23 cellular contexts compared by ENCODE assay signal in the genomic region with DNA sequence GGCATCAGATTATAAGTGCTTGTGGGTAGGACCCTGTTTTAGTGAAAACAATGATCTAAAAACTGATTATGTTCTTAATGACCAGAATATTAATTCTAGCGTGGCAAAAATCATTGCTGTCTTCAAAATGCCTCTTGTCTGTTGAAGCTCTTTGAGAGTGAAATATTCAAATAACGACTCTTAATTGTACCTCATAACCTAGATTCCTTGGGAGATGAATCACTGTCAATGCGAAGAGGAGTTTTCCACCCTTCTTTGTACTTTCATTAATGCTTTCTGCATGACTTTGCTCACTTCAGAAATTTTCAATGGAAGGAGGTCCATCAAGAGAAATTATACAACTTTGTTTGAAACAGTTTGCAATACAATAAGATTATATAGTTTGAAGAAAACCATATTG.
"Had no signal": no experiment of that assay in that cellular context is flagged by ENCODE, and none has a peak within 500 bp of the region (broad histone marks: within the 10 kb centered on the region; RNA-seq: fewer than 3 reads in every experiment).

No MANE protein-coding gene starts in this region.

- ATAC-seq: activated CD4-positive, CD25-positive, alpha-beta regulatory T cell treated with anti-CD3 and anti-CD28 coated beads, Interleukin-2, amount 50 U/mL, for 24 hours; activated CD8-positive, alpha-beta memory T cell treated with anti-CD3 and anti-CD28 coated beads, Interleukin-2, amount 10 ng/mL, durations not matched to agents 7 days and 5 days; activated CD8-positive, alpha-beta T cell treated with anti-CD3 and anti-CD28 coated beads for 36 hours; activated naive CD8-positive, alpha-beta T cell treated with anti-CD3 and anti-CD28 coated beads, Interleukin-2, amount 50 U/mL, for 24 hours; heart left ventricle; left lobe of liver; lower lobe of right lung had no signal

- H3K27ac ChIP-seq: brain microvascular endothelial cell, heart left ventricle, lower lobe of right lung, sigmoid colon, testis, vagina had no signal

- DNase-seq: activated CD4-positive, alpha-beta T cell treated with anti-CD3 and anti-CD28 coated beads, Interleukin-2, amount 10 ng/mL, durations not matched to agents 24 days and 14 days; activated CD8-positive, alpha-beta memory T cell treated with anti-CD3 and anti-CD28 coated beads, Interleukin-2, amount 10 ng/mL, durations not matched to agents 7 days and 5 days; activated CD8-positive, alpha-beta T cell treated with anti-CD3 and anti-CD28 coated beads for 36 hours; activated gamma-delta T cell; activated naive CD4-positive, alpha-beta T cell treated with anti-CD3 and anti-CD28 coated beads, Interleukin-2, amount 50 U/mL, for 16 hours; activated naive CD8-positive, alpha-beta T cell treated with anti-CD3 and anti-CD28 coated beads, Interleukin-2, amount 50 U/mL, for 24 hours; activated T-cell treated with anti-CD3 and anti-CD28 coated beads for 4 hours; brain microvascular endothelial cell; effector memory CD4-positive, alpha-beta T cell; heart left ventricle; islet precursor cell; lower lobe of right lung; naive B cell; occipital lobe; posterior cingulate gyrus; retina; sigmoid colon; stimulated activated CD4-positive, alpha-beta T cell treated with anti-CD3 and anti-CD28 coated beads, Interleukin-2, amount 100 ng/mL, for 48 hours; stimulated activated naive CD4-positive, alpha-beta T cell; testis had no signal
